ENCODE assay signal across 16 cellular contexts in the genomic region with DNA sequence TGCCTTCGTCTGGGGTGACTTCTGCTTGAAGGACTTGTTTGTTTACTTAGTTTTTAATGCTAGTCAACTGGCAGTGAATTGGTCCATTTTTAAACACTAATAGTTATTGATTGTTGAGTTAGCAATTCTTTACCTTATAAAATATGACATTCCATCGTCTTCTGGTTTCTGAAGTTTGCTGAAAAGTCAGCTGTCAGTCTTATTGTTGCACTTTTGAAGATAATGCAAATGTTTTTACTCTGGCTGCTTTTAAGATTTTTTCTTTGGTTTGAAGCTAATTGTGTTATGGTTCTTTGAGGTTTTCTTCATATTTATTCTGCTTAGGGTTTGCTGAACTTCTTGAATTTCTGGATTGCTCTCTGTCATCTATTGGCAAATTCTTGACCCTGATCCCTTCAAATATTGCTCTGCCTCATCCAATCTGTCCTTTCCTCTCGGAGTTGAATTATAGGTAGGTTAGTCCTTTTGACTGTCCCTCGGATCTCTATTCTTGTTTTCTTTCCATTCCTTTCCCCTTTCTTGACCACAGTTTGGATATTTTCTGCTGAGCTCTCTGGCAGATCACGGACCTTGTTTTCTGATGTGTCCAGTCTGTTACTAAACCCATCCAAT. TPM values are rescaled to one million over a fixed set of nuclear protein-coding genes. Genes with fewer than 3 reads are reported as not detected.
DNase-seq lines count a peak whose midpoint lies in the region; ATAC-seq, FAIRE-seq and TF ChIP-seq lines count a peak whose summit lies in the region.
"Had no signal": no experiment of that assay in that cellular context is flagged by ENCODE, and none has a peak within 500 bp of the region (broad histone marks: within the 10 kb centered on the region; RNA-seq: fewer than 3 reads in every experiment).

No MANE protein-coding gene starts in this region.

- H3K79me2 ChIP-seq in GM12878 (ENCODE audit: control insufficient read depth, insufficient read depth, low read length) = no peaks in the 10 kb centered on the region

- DNase-seq in ELR (ENCODE audit: low read depth) (peak; percentile 26), LHCN-M2 (ENCODE audit: low read depth) (peak; percentile 23), GM12878 (ENCODE audit: low read depth, low spot score) (no peak), ascending aorta (ENCODE audit: low spot score in 2 of 2) (no peak), NCI-H1092 treated with DMSO at 0.1 percent for 48 hours (lab: John Stamatoyannopoulos, UW) (no peak)
- no peak for DNase-seq in effector memory CD8-positive, alpha-beta T cell
- DNase-seq: activated CD4-positive, CD25-positive, alpha-beta regulatory T cell treated with anti-CD3 and anti-CD28 coated beads, Interleukin-2, amount 50 U/mL, for 72 hours; activated naive CD4-positive, alpha-beta T cell treated with anti-CD3 and anti-CD28 coated beads, Interleukin-2, amount 50 U/mL, for 16 hours; C1 segment of cervical spinal cord; cerebellar nuclear complex; NCI-H1694; NCI-H82; posterior cingulate gyrus; stimulated activated CD4-positive, alpha-beta T cell treated with anti-CD3 and anti-CD28 coated beads, Interleukin-12 subunit alpha, Interleukin-12 subunit beta, amount 100 ng/mL, for 4 hours had no signal

- H3K36me3 ChIP-seq in GM12878 (ENCODE audit: control insufficient read depth in 2 of 2, insufficient read depth in 2 of 2, low read length in 1 of 2) (no peaks in the 10 kb centered on the region), ascending aorta (no peaks in the 10 kb centered on the region)

- RAD21 ChIA-PET in GM12878 (lab: Charles Lee; ENCODE audit: unreplicated experiment) = no interaction called here

- H3K4me3 ChIP-seq in GM12878 (no peak overlapping the region), ascending aorta (no peak overlapping the region)

- no peak for TF ChIP-seq POLR2A in GM12878 (IDR thresholded peaks at IDR 0.05; ENCODE audit: low read depth, low read length)

- no peak overlapping the region for H3K4me2 ChIP-seq in GM12878 (ENCODE audit: control insufficient read depth, insufficient read depth)

- peaks cover 9 to 28% of the 10 kb centered on the region in 2 donors for H3K9me3 Mint-ChIP-seq in effector memory CD8-positive, alpha-beta T cell

- CTCF ChIA-PET in GM12878 (lab: Yijun Ruan, JAX) = no interaction called here

- H2AFZ ChIP-seq in GM12878 (ENCODE audit: control insufficient read depth, low read depth, low read length) = no peak overlapping the region

- peaks cover 12 to 22% of the 10 kb centered on the region in 2 donors for H3K4me1 Mint-ChIP-seq in effector memory CD8-positive, alpha-beta T cell (ENCODE audit: low read depth in 2 of 2)

- no peak for TF ChIP-seq EP300 in GM12878 (IDR thresholded peaks at IDR 0.05; ENCODE audit: borderline replicate concordance in 1 of 2, control insufficient read depth in 1 of 2, low read depth in 2 of 2, low read length in 2 of 2)

- peaks cover 9% of the 10 kb centered on the region for H3K36me3 Mint-ChIP-seq in effector memory CD8-positive, alpha-beta T cell (ENCODE audit: insufficient read depth)

- intact Hi-C loops in GM12878 (cut with micrococcal nuclease; ENCODE audit: unreplicated experiment) = no loop called here
- intact Hi-C loops in ascending aorta (cut with DNase I) = no loop called here

- no TSS peak for BruUV-seq in GM12878 (replicated peaks; lab: Mats Ljungman, UMichigan)

- no peaks in the 10 kb centered on the region for H3K27me3 Mint-ChIP-seq in effector memory CD8-positive, alpha-beta T cell
- H3K27me3 Mint-ChIP-seq: stimulated activated naive CD8-positive, alpha-beta T cell treated with anti-CD3 and anti-CD28 coated beads, Interleukin-15, Interleukin-2, amounts not matched to agents 100 ng/mL and 50 ng/mL, for 24 hours had no signal

- no peaks in the 10 kb centered on the region for H4K20me1 ChIP-seq in GM12878 (ENCODE audit: control insufficient read depth, insufficient read depth)

- no peak overlapping the region for H3K9ac ChIP-seq in GM12878 (ENCODE audit: control insufficient read depth, insufficient read depth, low read length)

- SMC1A ChIA-PET in GM12878 (lab: Charles Lee; ENCODE audit: uncharacterized antibody, unreplicated experiment) = no interaction called here

- no peaks in the 10 kb centered on the region for H3K4me1 ChIP-seq in GM12878 (ENCODE audit: control insufficient read depth, insufficient read depth, low read length)
- no peaks in the 10 kb centered on the region for H3K4me1 ChIP-seq in ascending aorta

- POLR2A ChIA-PET in GM12878 (lab: Charles Lee) = no interaction called here

- 66% methylated on average over 5 of the region's 5 CpGs for WGBS in GM12878 (ENCODE audit: insufficient coverage, insufficient replicate concordance, low lambda C conversion rate, missing lambda C conversion rate)

- H3K9me3 ChIP-seq in GM12878 (replicated peaks; ENCODE audit: control insufficient read depth, insufficient read depth, low read length) (peaks cover 12% of the 10 kb centered on the region; the same call in 2 of the 3 replicates), ascending aorta (peaks cover 15 to 36% of the 10 kb centered on the region in 2 donors)

- no peak for TF ChIP-seq CTCF in GM12878 (IDR thresholded peaks at IDR 0.05 in 2 of 3, conservative IDR thresholded peaks at IDR 0.05 in 1 of 3; ENCODE audit: control insufficient read depth in 2 of 3, extremely low read depth in 1 of 3, insufficient read depth in 1 of 3, low read depth in 3 of 3, low read length in 3 of 3)
- no peak for TF ChIP-seq CTCF in ascending aorta (IDR thresholded peaks at IDR 0.05)

- in situ Hi-C loops in GM12878 (cut with MboI) = no loop called here

- H3K27ac ChIP-seq in GM12878 (ENCODE audit: control insufficient read depth, insufficient read depth) (no peak overlapping the region), ascending aorta (no peak overlapping the region)

- no peak overlapping the region for H3K27ac Mint-ChIP-seq in effector memory CD8-positive, alpha-beta T cell
- H3K27ac Mint-ChIP-seq: stimulated activated naive CD8-positive, alpha-beta T cell treated with anti-CD3 and anti-CD28 coated beads, Interleukin-15, Interleukin-2, amounts not matched to agents 100 ng/mL and 50 ng/mL, for 24 hours had no signal

- H3K27me3 ChIP-seq in GM12878 (replicated peaks in 1 of 2; ENCODE audit: control insufficient read depth in 2 of 2, insufficient read depth in 2 of 2, low read length in 1 of 2) = no peaks in the 10 kb centered on the region
- H3K27me3 ChIP-seq in ascending aorta = no peaks in the 10 kb centered on the region

- no peak for FAIRE-seq in GM12878 (lab: Jason Lieb, UNC)
- peak; percentile 5 for FAIRE-seq in islet of Langerhans (lab: Jason Lieb, UNC)

- TF ChIP-seq RAD21 in GM12878 (IDR thresholded peaks at IDR 0.05; ENCODE audit: insufficient read depth, low read depth, low read length) = no peak

- ATAC-seq in GM12878 = no peak
- no peak for ATAC-seq in effector memory CD8-positive, alpha-beta T cell (replicated peaks)

- no peak overlapping the region for H3K4me3 Mint-ChIP-seq in effector memory CD8-positive, alpha-beta T cell
- H3K4me3 Mint-ChIP-seq: stimulated activated naive CD8-positive, alpha-beta T cell treated with anti-CD3 and anti-CD28 coated beads, Interleukin-15, Interleukin-2, amounts not matched to agents 100 ng/mL and 50 ng/mL, for 24 hours had no signal

TF ChIP-seq in GM12878, 131 proteins besides CTCF, POLR2A, EP300 and RAD21:
- TF ChIP-seq CBX5 (IDR thresholded peaks at IDR 0.05; ENCODE audit: low read depth) = peak; percentile 95
- TF ChIP-seq, protein P1, sequence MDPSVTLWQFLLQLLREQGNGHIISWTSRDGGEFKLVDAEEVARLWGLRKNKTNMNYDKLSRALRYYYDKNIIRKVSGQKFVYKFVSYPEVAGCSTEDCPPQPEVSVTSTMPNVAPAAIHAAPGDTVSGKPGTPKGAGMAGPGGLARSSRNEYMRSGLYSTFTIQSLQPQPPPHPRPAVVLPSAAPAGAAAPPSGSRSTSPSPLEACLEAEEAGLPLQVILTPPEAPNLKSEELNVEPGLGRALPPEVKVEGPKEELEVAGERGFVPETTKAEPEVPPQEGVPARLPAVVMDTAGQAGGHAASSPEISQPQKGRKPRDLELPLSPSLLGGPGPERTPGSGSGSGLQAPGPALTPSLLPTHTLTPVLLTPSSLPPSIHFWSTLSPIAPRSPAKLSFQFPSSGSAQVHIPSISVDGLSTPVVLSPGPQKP (IDR thresholded peaks at IDR 0.05; ENCODE audit: low read depth, low read length) = no peak

RNA-seq across cellular contexts. Expression of a gene that starts 24.2 kb away (rescaled TPM):
- total RNA-seq in LHCN-M2 (2014; rRNA removed) (29.5 and 33.2 TPM in 2 replicates), GM12878 (2014; rRNA removed) (19.4 and 20.9 TPM in 2 replicates), GM12878 (2014; rRNA removed; fragmentation: Illumina TruSeq; extraction: Trizol) (9.4 and 9.7 TPM in 2 replicates), GM12878 (2021) (16.5 and 16.9 TPM in 2 replicates), ascending aorta (7.0 TPM)
- polyA plus RNA-seq in LHCN-M2 (2012) = 28.8 TPM
- total RNA-seq in GM12878 (2013; cell fraction: nucleolus; rRNA removed) = 5.2 and 5.3 TPM in 2 replicates
- 7.9 TPM for polyA plus RNA-seq in GM12878 (2011; ENCODE audit: low read depth)
- polyA plus RNA-seq in GM12878 (2011; rRNA removed) (0.09 and 0.16 TPM in 2 replicates), GM12878 (2014; fragmentation: Illumina TruSeq; extraction: Trizol) (0.89 and 5.6 TPM in 2 replicates), GM12878 (2014; fragmentation: Nextera tagmentation; extraction: Ambion mirVana) (1 to 10 TPM; 1.7 to 4.1 TPM), GM12878 (2014; rRNA removed) (20.9 and 21.9 TPM in 2 replicates), GM12878 (2016; fragmentation: Nextera tagmentation; extraction: Ambion mirVana) (10 to 100 TPM; 21.9 to 24.2 TPM)
- 0.30 and 0.48 TPM in 2 replicates for polyA plus RNA-seq in GM12878 (2011; cell fraction: cytosol; rRNA removed)
- polyA plus RNA-seq in GM12878 (2011; cell fraction: nucleus; rRNA removed) = 0.25 and 0.37 TPM in 2 replicates
- 12.6 and 16.5 TPM in 2 replicates for polyA plus RNA-seq in GM12878 (2012)
- 0.10 TPM in 1 of 2 replicates, not detected in the other for polyA minus RNA-seq in GM12878 (2011; rRNA and poly(A)+ RNA removed)
- polyA minus RNA-seq in GM12878 (2011; cell fraction: cytosol; rRNA and poly(A)+ RNA removed) = 0.73 TPM in 1 of 2 replicates, not detected in the other
- polyA minus RNA-seq in GM12878 (2011; cell fraction: nucleus; rRNA and poly(A)+ RNA removed) = 0.38 TPM in 1 of 2 replicates, not detected in the other

Comparison
In these comparisons a context has a peak if more than half of its experiments do, and no peak if none do; other contexts are left out.
1. DNase-seq: peak in ELR (single experiment) and LHCN-M2 (single experiment); none in GM12878 (single experiment), effector memory CD8-positive, alpha-beta T cell (0 of 3), ascending aorta (0 of 2) and NCI-H1092 treated with DMSO at 0.1 percent for 48 hours (single experiment).